Comparison of ENCODE assay signal across 11 cellular contexts in the genomic region with DNA sequence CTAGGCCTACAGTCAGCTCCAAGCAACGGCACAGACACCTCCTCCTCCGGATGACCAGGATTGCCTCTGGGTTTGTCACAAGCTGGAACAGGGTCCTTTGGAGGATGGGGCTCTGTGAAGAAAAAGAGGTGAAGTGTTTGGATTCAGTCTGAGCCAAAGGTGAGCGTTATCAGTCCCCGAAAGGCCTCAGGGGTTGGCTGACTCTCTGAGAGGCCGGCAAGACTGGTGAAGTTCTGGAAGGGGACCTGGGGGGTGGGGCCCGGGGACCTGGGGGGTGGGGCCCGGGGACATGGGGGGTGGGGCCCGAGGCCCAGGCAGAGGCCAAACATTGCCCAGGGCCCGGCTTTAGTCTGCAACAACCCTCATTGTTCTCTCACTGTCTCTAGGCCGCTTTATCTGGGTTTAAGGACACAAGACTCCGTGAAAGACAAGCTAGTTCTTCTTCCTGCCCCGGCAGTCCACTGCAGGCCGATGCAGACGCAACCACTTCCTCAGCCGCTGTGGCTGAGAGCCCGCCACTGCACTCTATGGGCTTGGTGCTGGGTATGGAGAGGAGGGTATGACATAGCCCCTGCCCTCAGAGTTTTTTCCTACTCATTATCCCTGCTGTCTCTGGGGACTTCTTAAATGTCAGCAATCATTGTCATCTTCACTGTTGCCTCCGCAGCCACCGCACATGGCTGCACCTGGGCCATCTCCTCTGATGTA. TPM values are rescaled to one million over a fixed set of nuclear protein-coding genes. Genes with fewer than 3 reads are reported as not detected.
DNase-seq lines count a peak whose midpoint lies in the region; ATAC-seq and TF ChIP-seq lines count a peak whose summit lies in the region.
"Had no signal": no experiment of that assay in that cellular context is flagged by ENCODE, and none has a peak within 500 bp of the region (broad histone marks: within the 10 kb centered on the region; RNA-seq: fewer than 3 reads in every experiment).

No MANE protein-coding gene starts in this region.

- H3K4me3 ChIP-seq in right atrium auricular region (no peak overlapping the region), heart left ventricle (no peak overlapping the region), upper lobe of left lung (no peak overlapping the region)

- H3K27me3 ChIP-seq in right atrium auricular region (no peaks in the 10 kb centered on the region), heart left ventricle (no peaks in the 10 kb centered on the region), upper lobe of left lung (no peaks in the 10 kb centered on the region)

- DNase-seq in cardiac septum (ENCODE audit: low spot score) (peak; percentile 80), right atrium auricular region (ENCODE audit: low spot score) (no peak), RWPE1 (ENCODE audit: low spot score) (no peak), heart left ventricle (peak in 2 of 5 donors; percentile 40 to 48), upper lobe of left lung (peak in 1 of 2 donors; percentile 53), NCI-H2196 (lab: John Stamatoyannopoulos, UW; ENCODE audit: unreplicated experiment) (no peak), omental fat pad (ENCODE audit: low spot score) (no peak), NCI-H2227 (lab: John Stamatoyannopoulos, UW; ENCODE audit: unreplicated experiment) (no peak)
- DNase-seq: dermis blood vessel endothelial cell; NCI-H446 treated with DMSO at 0.1 percent for 48 hours; stimulated activated naive CD4-positive, alpha-beta T cell treated with Interleukin-2 at 50 U/mL for 16 hours had no signal

- intact Hi-C loops in cardiac septum (cut with DNase I) (no loop called here), heart left ventricle (cut with DNase I) (no loop called here)

- ATAC-seq in heart left ventricle (peak in 3 of 4 donors; percentile 33 to 60 (median 59)), upper lobe of left lung (ENCODE audit: low FRiP score in 2 of 2) (peak; percentile 54 to 55), omental fat pad (ENCODE audit: low FRiP score) (no peak)

- POLR2A ChIA-PET in RWPE1 (lab: Yijun Ruan, JAX; ENCODE audit: low non-redundant PET) = no interaction called here

- CTCF ChIA-PET in RWPE1 (lab: Yijun Ruan, JAX) = interaction anchor here (0.6 kb wide), 1 partner anchor 29 kb away, joined by 3 read pairs; no protein-coding TSS in a partner anchor

- H3K36me3 ChIP-seq in right atrium auricular region (no peaks in the 10 kb centered on the region), heart left ventricle (no peaks in the 10 kb centered on the region), upper lobe of left lung (no peaks in the 10 kb centered on the region)

- H3K27ac ChIP-seq in right atrium auricular region (no peak overlapping the region), RWPE1 (0 out of 2 replicates have a peak overlapping the region, but pooled peaks have one; percentile 3), heart left ventricle (peak overlapping the region in 1 of 12 donors; percentile 71), upper lobe of left lung (peak overlapping the region in 1 of 4 donors; percentile 22)

- WGBS in heart left ventricle, 4 donors = 43 to 66% (median 57%) methylated on average over 15 to 18 of the region's 18 CpGs
- 33 to 46% methylated on average over 13 to 17 of the region's 18 CpGs for WGBS in upper lobe of left lung, 2 donors

- no peaks in the 10 kb centered on the region for H3K9me3 ChIP-seq in right atrium auricular region
- no peaks in the 10 kb centered on the region for H3K9me3 ChIP-seq in heart left ventricle
- H3K9me3 ChIP-seq in upper lobe of left lung = no peaks in the 10 kb centered on the region

- TF ChIP-seq CTCF in right atrium auricular region (IDR thresholded peaks at IDR 0.05) = no peak
- TF ChIP-seq CTCF in RWPE1 (conservative IDR thresholded peaks at IDR 0.05; ENCODE audit: low read depth) = no peak
- no peak for TF ChIP-seq CTCF in heart left ventricle (IDR thresholded peaks at IDR 0.05)
- TF ChIP-seq CTCF in upper lobe of left lung (IDR thresholded peaks at IDR 0.05) = no peak
- TF ChIP-seq CTCF in omental fat pad (IDR thresholded peaks at IDR 0.05) = no peak

- TF ChIP-seq POLR2A in heart left ventricle (IDR thresholded peaks at IDR 0.05) (no peak), upper lobe of left lung (IDR thresholded peaks at IDR 0.05) (no peak)

- TF ChIP-seq EP300 in upper lobe of left lung (IDR thresholded peaks at IDR 0.05) = no peak

- H3K4me1 ChIP-seq in right atrium auricular region (no peaks in the 10 kb centered on the region), heart left ventricle (peaks cover 0 to 36% (median 0%) of the 10 kb centered on the region in 12 donors), upper lobe of left lung (peaks cover 0 to 9% (median 0%) of the 10 kb centered on the region in 4 donors)

RNA-seq across cellular contexts. Expression of a gene that starts 27.4 kb away (rescaled TPM):
- total RNA-seq in cardiac septum = 1,123 TPM
- 1,000 to 10,000 TPM; 1,145 to 1,486 TPM for total RNA-seq in right atrium auricular region
- 1,000 to 10,000 TPM; 1,282 to 2,171 (median 1,665) TPM for total RNA-seq in heart left ventricle
- 1,000 to 10,000 TPM in 1 of 2 donors, 100 to 1,000 TPM in 1; 454 to 1,132 TPM for polyA plus RNA-seq in heart left ventricle
- 1,000 to 10,000 TPM in 3 of 6 donors, 100 to 1,000 TPM in 3; 776 to 2,056 (median 1,236) TPM for total RNA-seq in upper lobe of left lung
- 1,000 to 10,000 TPM in 3 of 4 donors, 100 to 1,000 TPM in 1; 937 to 1,475 (median 1,210) TPM for total RNA-seq in omental fat pad
